ENCODE assay signal across 8 cellular contexts in the genomic region with DNA sequence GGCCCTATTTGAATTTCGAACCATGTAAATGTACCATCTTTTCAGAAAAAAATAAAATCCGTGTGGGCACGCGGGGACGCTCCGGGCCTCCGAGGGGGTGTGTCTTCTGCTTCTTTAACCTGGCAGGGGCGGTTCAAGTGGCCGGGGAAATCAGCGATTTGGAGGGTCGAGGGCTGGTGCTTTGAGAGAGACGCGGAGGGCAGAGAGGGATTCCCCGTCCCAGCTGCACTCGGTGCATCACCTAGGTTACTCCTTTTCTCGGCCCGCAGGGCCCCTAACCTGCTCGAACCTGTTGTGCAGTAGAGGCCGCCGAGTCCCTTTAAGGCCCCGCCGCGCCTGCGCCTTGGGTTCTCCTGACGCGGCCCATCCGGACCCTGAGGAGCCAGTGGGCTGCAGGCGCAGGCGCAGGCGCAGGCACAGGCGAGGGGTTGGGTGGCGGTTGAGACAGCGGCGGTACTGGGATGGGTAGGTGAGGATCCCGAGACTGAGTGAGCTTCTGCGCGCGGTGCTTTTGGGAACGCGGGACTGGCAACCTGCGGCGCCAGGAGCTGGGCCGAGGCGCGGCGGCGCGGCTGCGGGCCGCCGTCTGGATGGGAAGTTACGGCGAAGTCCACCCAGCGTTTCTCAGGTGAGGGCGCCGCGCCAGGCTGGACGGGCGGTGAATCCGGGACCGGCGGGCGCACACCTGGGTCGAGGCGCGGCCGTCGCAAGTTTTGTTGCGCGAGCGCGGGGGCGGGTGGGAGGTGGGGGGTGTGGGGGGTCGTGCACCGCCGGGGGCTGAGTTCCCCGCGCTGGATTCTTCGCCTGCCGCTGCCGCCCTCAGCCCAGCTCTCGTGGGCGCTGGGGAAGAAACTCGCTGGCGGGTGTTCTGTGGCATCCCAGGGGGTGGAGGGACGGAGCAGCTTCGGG. TPM values are rescaled to one million over a fixed set of nuclear protein-coding genes. Genes with fewer than 3 reads are reported as not detected.
DNase-seq lines count a peak whose midpoint lies in the region; ATAC-seq and TF ChIP-seq lines count a peak whose summit lies in the region.

TSS of gene NBPF3 (plus strand) at position 417 of the 909 bp plus-strand sequence. CDS start 4,950 bp downstream, outside the sequence.

- TF ChIP-seq RAD21 in Ishikawa (IDR thresholded peaks at IDR 0.05; ENCODE audit: low read depth): no peak

- H3K4me3 ChIP-seq in CD8-positive, alpha-beta memory T cell (ENCODE audit: low read length): peak within 1 kb of the TSS; percentile 62
- peak within 1 kb of the TSS; percentile 65 for H3K4me3 ChIP-seq in fibroblast of pulmonary artery (replicated peaks; ENCODE audit: low read depth, low read length)

- H3K27ac Mint-ChIP-seq in CD8-positive, alpha-beta memory T cell: peak within 1 kb of the TSS; percentile 79 to 97 (median 93)
- peak within 1 kb of the TSS; percentile 69 for H3K27ac Mint-ChIP-seq in activated T-helper 2 cell treated with anti-CD3 and anti-CD28 coated beads, Interferon-gamma antibody, Interleukin-2, Interleukin-4, amounts not matched to agents 10 μg/mL and 5 μg/mL and 100 μg/mL, durations not matched to agents 14 hours and 24 hours and 36 hours
- peak within 1 kb of the TSS; percentile 73 to 76 for H3K27ac Mint-ChIP-seq in natural killer cell treated with Interleukin-12 subunit alpha and Interleukin-12 subunit beta and Interleukin-15 and Interleukin-18, amount 100 ng/mL, for 72 hours

- peak; percentile 41 for TF ChIP-seq EP300 in Ishikawa (IDR thresholded peaks at IDR 0.05; ENCODE audit: borderline replicate concordance)

- H3K9me3 Mint-ChIP-seq in CD8-positive, alpha-beta memory T cell: no peaks in the 10 kb centered on the region
- H3K9me3 Mint-ChIP-seq in activated T-helper 2 cell treated with anti-CD3 and anti-CD28 coated beads, Interferon-gamma antibody, Interleukin-2, Interleukin-4, amounts not matched to agents 10 μg/mL and 5 μg/mL and 100 μg/mL, durations not matched to agents 14 hours and 24 hours and 36 hours: no peaks in the 10 kb centered on the region
- no peaks in the 10 kb centered on the region for H3K9me3 Mint-ChIP-seq in natural killer cell treated with Interleukin-12 subunit alpha and Interleukin-12 subunit beta and Interleukin-15 and Interleukin-18, amount 100 ng/mL, for 72 hours

- TF ChIP-seq CTCF in RWPE1 (conservative IDR thresholded peaks at IDR 0.05; ENCODE audit: low read depth) (no peak), fibroblast of pulmonary artery (IDR thresholded peaks at IDR 0.05; ENCODE audit: low read length, missing control alignments) (no peak)

- no peaks in the 10 kb centered on the region for H3K9me3 ChIP-seq in CD8-positive, alpha-beta memory T cell (ENCODE audit: low read length)

- H3K4me1 ChIP-seq in CD8-positive, alpha-beta memory T cell (ENCODE audit: insufficient read depth, low read length): peaks cover 4% of the 10 kb centered on the region

- POLR2A ChIA-PET in CD8-positive, alpha-beta memory T cell (lab: Charles Lee): no interaction called here
- POLR2A ChIA-PET in RWPE1 (lab: Yijun Ruan, JAX; ENCODE audit: low non-redundant PET): no interaction called here

- DNase-seq in CD8-positive, alpha-beta memory T cell: peak; percentile 53 to 92 (median 70)
- peak; percentile 59 for DNase-seq in RWPE1 (ENCODE audit: low spot score)
- DNase-seq in activated T-helper 2 cell treated with anti-CD3 and anti-CD28 coated beads, Interferon-gamma antibody, Interleukin-2, Interleukin-4, amounts not matched to agents 10 μg/mL and 5 μg/mL and 100 μg/mL, durations not matched to agents 14 hours and 24 hours and 36 hours (ENCODE audit: low spot score): peak; percentile 79
- peak; percentile 75 for DNase-seq in fibroblast of pulmonary artery (ENCODE audit: low read depth)
- peak; percentile 80 for DNase-seq in natural killer cell treated with Interleukin-12 subunit alpha and Interleukin-12 subunit beta and Interleukin-15 and Interleukin-18, amount 100 ng/mL, for 72 hours (ENCODE audit: low spot score)
- DNase-seq in stimulated activated naive CD4-positive, alpha-beta T cell (lab: John Stamatoyannopoulos, UW): peak; percentile 50 to 76 (median 71)

- peak; percentile 88 for ATAC-seq in GM21381 (IDR thresholded peaks at IDR 0.05; ENCODE audit: unreplicated experiment)
- peak; percentile 97 to 99 for ATAC-seq in natural killer cell treated with Interleukin-12 subunit alpha and Interleukin-12 subunit beta and Interleukin-15 and Interleukin-18, amount 100 ng/mL, for 72 hours

- peak within 1 kb of the TSS; percentile 20 for H3K27ac ChIP-seq in CD8-positive, alpha-beta memory T cell (ENCODE audit: low read depth, low read length)
- no peak within 1 kb of the TSS for H3K27ac ChIP-seq in RWPE1

- H3K4me3 Mint-ChIP-seq in CD8-positive, alpha-beta memory T cell: peak within 1 kb of the TSS; percentile 88 to 96 (median 93)
- H3K4me3 Mint-ChIP-seq in activated T-helper 2 cell treated with anti-CD3 and anti-CD28 coated beads, Interferon-gamma antibody, Interleukin-2, Interleukin-4, amounts not matched to agents 10 μg/mL and 5 μg/mL and 100 μg/mL, durations not matched to agents 14 hours and 24 hours and 36 hours (ENCODE audit: low read depth): peak within 1 kb of the TSS; percentile 89
- peak within 1 kb of the TSS; percentile 96 for H3K4me3 Mint-ChIP-seq in natural killer cell treated with Interleukin-12 subunit alpha and Interleukin-12 subunit beta and Interleukin-15 and Interleukin-18, amount 100 ng/mL, for 72 hours

- no peaks in the 10 kb centered on the region for H3K27me3 ChIP-seq in CD8-positive, alpha-beta memory T cell (ENCODE audit: insufficient read depth, low read length, poor library complexity, severe bottlenecking)

- intact Hi-C loops in activated T-helper 2 cell treated with anti-CD3 and anti-CD28 coated beads, Interferon-gamma antibody, Interleukin-2, Interleukin-4, amounts not matched to agents 10 μg/mL and 5 μg/mL and 100 μg/mL, durations not matched to agents 14 hours and 24 hours and 36 hours (cut with micrococcal nuclease): no loop called here

- peaks cover 13 to 23% (median 15%) of the 10 kb centered on the region in 3 donors for H3K4me1 Mint-ChIP-seq in CD8-positive, alpha-beta memory T cell
- peaks cover 11% of the 10 kb centered on the region for H3K4me1 Mint-ChIP-seq in activated T-helper 2 cell treated with anti-CD3 and anti-CD28 coated beads, Interferon-gamma antibody, Interleukin-2, Interleukin-4, amounts not matched to agents 10 μg/mL and 5 μg/mL and 100 μg/mL, durations not matched to agents 14 hours and 24 hours and 36 hours (ENCODE audit: low read depth)
- peaks cover 10 to 14% of the 10 kb centered on the region in 2 donors for H3K4me1 Mint-ChIP-seq in natural killer cell treated with Interleukin-12 subunit alpha and Interleukin-12 subunit beta and Interleukin-15 and Interleukin-18, amount 100 ng/mL, for 72 hours (ENCODE audit: low read depth in 2 of 2)

- CTCF ChIA-PET in CD8-positive, alpha-beta memory T cell (lab: Charles Lee): interaction anchor here (1.7 kb wide), 1 partner anchor 185 kb away, joined by 4 read pairs; no protein-coding TSS in a partner anchor
- CTCF ChIA-PET in RWPE1 (lab: Yijun Ruan, JAX): interaction anchor here (0.6 to 0.7 kb wide), 2 partner anchors 69 to 871 kb away, joined by 3 read pairs; no protein-coding TSS in a partner anchor

- no peaks in the 10 kb centered on the region for H3K36me3 ChIP-seq in CD8-positive, alpha-beta memory T cell (ENCODE audit: insufficient read depth, low read length)

- peaks cover 0 to 16% (median 4%) of the 10 kb centered on the region in 3 donors for H3K36me3 Mint-ChIP-seq in CD8-positive, alpha-beta memory T cell
- peaks cover 1% of the 10 kb centered on the region for H3K36me3 Mint-ChIP-seq in activated T-helper 2 cell treated with anti-CD3 and anti-CD28 coated beads, Interferon-gamma antibody, Interleukin-2, Interleukin-4, amounts not matched to agents 10 μg/mL and 5 μg/mL and 100 μg/mL, durations not matched to agents 14 hours and 24 hours and 36 hours (ENCODE audit: low read depth)
- no peaks in the 10 kb centered on the region for H3K36me3 Mint-ChIP-seq in natural killer cell treated with Interleukin-12 subunit alpha and Interleukin-12 subunit beta and Interleukin-15 and Interleukin-18, amount 100 ng/mL, for 72 hours

- peaks cover 3 to 14% of the 10 kb centered on the region in 2 donors for H3K27me3 Mint-ChIP-seq in CD8-positive, alpha-beta memory T cell
- peaks cover 25% of the 10 kb centered on the region for H3K27me3 Mint-ChIP-seq in activated T-helper 2 cell treated with anti-CD3 and anti-CD28 coated beads, Interferon-gamma antibody, Interleukin-2, Interleukin-4, amounts not matched to agents 10 μg/mL and 5 μg/mL and 100 μg/mL, durations not matched to agents 14 hours and 24 hours and 36 hours (ENCODE audit: low read depth)
- peaks cover 0 to 5% of the 10 kb centered on the region in 2 donors for H3K27me3 Mint-ChIP-seq in natural killer cell treated with Interleukin-12 subunit alpha and Interleukin-12 subunit beta and Interleukin-15 and Interleukin-18, amount 100 ng/mL, for 72 hours

TF ChIP-seq in Ishikawa, 13 proteins besides CTCF, POLR2A, EP300 and RAD21 (continues in another document):
- peak; percentile 67 for TF ChIP-seq MAX (IDR thresholded peaks at IDR 0.05)
- no peak for TF ChIP-seq EGR1 (IDR thresholded peaks at IDR 0.05)
- peak; percentile 70 for TF ChIP-seq TAF1 (IDR thresholded peaks at IDR 0.05; ENCODE audit: low read depth)
- TF ChIP-seq YY1 (IDR thresholded peaks at IDR 0.05; ENCODE audit: low read depth): peak; percentile 21; the same call in 1 of the 2 replicates
- peak; percentile 38; the same call in 1 of the 2 replicates for TF ChIP-seq NFIC (IDR thresholded peaks at IDR 0.05)

RNA-seq across cellular contexts. Expression of gene NBPF3, which starts in this region (rescaled TPM):
- total RNA-seq in CD8-positive, alpha-beta memory T cell: 1 to 10 TPM; 3.9 to 5.5 TPM
- polyA plus RNA-seq in CD8-positive, alpha-beta memory T cell: 8.3 TPM
- total RNA-seq in activated T-helper 2 cell treated with anti-CD3 and anti-CD28 coated beads, Interferon-gamma antibody, Interleukin-2, Interleukin-4, amounts not matched to agents 10 μg/mL and 5 μg/mL and 100 μg/mL, durations not matched to agents 14 hours and 24 hours and 36 hours: 3.9 and 4.3 TPM in 2 replicates
- total RNA-seq in natural killer cell treated with Interleukin-12 subunit alpha and Interleukin-12 subunit beta and Interleukin-15 and Interleukin-18, amount 100 ng/mL, for 72 hours: 10 to 100 TPM in 1 of 2 donors, 1 to 10 TPM in 1; 6.6 to 16.5 TPM
